Comparison of ENCODE assay signal across 9 cellular contexts in genomic region chr1:92461364-92462097, GRCh38. TPM values are rescaled to one million over a fixed set of nuclear protein-coding genes. Genes with fewer than 3 reads are reported as not detected.
DNase-seq lines count a peak whose midpoint lies in the region; ATAC-seq and TF ChIP-seq lines count a peak whose summit lies in the region.
"Had no signal": no experiment of that assay in that cellular context is flagged by ENCODE, and none has a peak within 500 bp of the region (broad histone marks: within the 10 kb centered on the region; RNA-seq: fewer than 3 reads in every experiment).

No MANE protein-coding gene starts in this region.

- no peak overlapping the region for H3K4me3 Mint-ChIP-seq in endodermal cell
- peak overlapping the region in 1 of 8 donors; percentile 50 for H3K4me3 Mint-ChIP-seq in CD4-positive, alpha-beta memory T cell

- CTCF ChIA-PET in CD4-positive, alpha-beta memory T cell (lab: Charles Lee; ENCODE audit: partially characterized antibody) = interaction anchor here (1.9 kb wide), 1 partner anchor 135 kb away, joined by 9 read pairs; no protein-coding TSS in a partner anchor

- H3K36me3 Mint-ChIP-seq in endodermal cell (ENCODE audit: low read depth) = no peaks in the 10 kb centered on the region
- no peaks in the 10 kb centered on the region for H3K36me3 Mint-ChIP-seq in CD4-positive, alpha-beta memory T cell

- H3K27me3 Mint-ChIP-seq in endodermal cell (ENCODE audit: insufficient read depth) = no peaks in the 10 kb centered on the region
- no peaks in the 10 kb centered on the region for H3K27me3 Mint-ChIP-seq in CD4-positive, alpha-beta memory T cell

- H3K9me3 ChIP-seq in endodermal cell (ENCODE audit: control insufficient read depth, low read length) (no peaks in the 10 kb centered on the region), tibial artery (no peaks in the 10 kb centered on the region)
- no peaks in the 10 kb centered on the region for H3K9me3 ChIP-seq in CD4-positive, alpha-beta memory T cell (ENCODE audit: control insufficient read depth in 1 of 2, low read length in 2 of 2)

- peak; percentile 41 for DNase-seq in LHCN-M2 (ENCODE audit: low read depth)
- DNase-seq in endodermal cell = no peak
- DNase-seq in stimulated activated CD4-positive, alpha-beta T cell treated with anti-CD3 and anti-CD28 coated beads, Interleukin-2, amount 100 ng/mL, for 48 hours = no peak
- DNase-seq in CD4-positive, alpha-beta memory T cell = no peak
- no peak for DNase-seq in tibial artery
- no peak for DNase-seq in foreskin melanocyte
- DNase-seq: activated CD4-positive, alpha-beta T cell treated with anti-CD3 and anti-CD28 coated beads, Interleukin-2, amount 50 U/mL, for 4 hours had no signal

- intact Hi-C loops in CD4-positive, alpha-beta memory T cell (cut with micrococcal nuclease) = loop anchor here (1.0 to 5.0 kb wide), 2 partner anchors 138 to 144 kb away; no protein-coding TSS in a partner anchor
- intact Hi-C loops in tibial artery (cut with DNase I; ENCODE audit: low total_unique reads) = no loop called here

- H3K36me3 ChIP-seq in endodermal cell (ENCODE audit: control insufficient read depth, insufficient read depth, low read length) (no peaks in the 10 kb centered on the region), tibial artery (no peaks in the 10 kb centered on the region)
- no peaks in the 10 kb centered on the region for H3K36me3 ChIP-seq in CD4-positive, alpha-beta memory T cell (ENCODE audit: insufficient read depth, low read length)

- TF ChIP-seq CTCF in endodermal cell (conservative IDR thresholded peaks at IDR 0.05) (peak; percentile 16), tibial artery (IDR thresholded peaks at IDR 0.05) (no peak)

- no peak overlapping the region for H3K27ac Mint-ChIP-seq in endodermal cell
- H3K27ac Mint-ChIP-seq in CD4-positive, alpha-beta memory T cell = no peak overlapping the region

- ATAC-seq in GM18508 (IDR thresholded peaks at IDR 0.05; ENCODE audit: insufficient read depth, unreplicated experiment) (peak; percentile 68), GM21737 (IDR thresholded peaks at IDR 0.05; ENCODE audit: unreplicated experiment) (peak; percentile 63)

- POLR2A ChIA-PET in CD4-positive, alpha-beta memory T cell (lab: Charles Lee; ENCODE audit: partially characterized antibody) = interaction anchor here (2.0 kb wide), 1 partner anchor 24 kb away, joined by 5 read pairs; no protein-coding TSS in a partner anchor

- H3K4me1 ChIP-seq in endodermal cell (ENCODE audit: control insufficient read depth, insufficient read depth, low read length) (no peaks in the 10 kb centered on the region), tibial artery (no peaks in the 10 kb centered on the region)
- H3K4me1 ChIP-seq in CD4-positive, alpha-beta memory T cell (ENCODE audit: insufficient read depth, low read length) = peaks cover 33% of the 10 kb centered on the region

- H3K27me3 ChIP-seq in endodermal cell (ENCODE audit: control insufficient read depth, insufficient read depth, low read length, poor library complexity, severe bottlenecking) (no peaks in the 10 kb centered on the region), tibial artery (no peaks in the 10 kb centered on the region)
- H3K27me3 ChIP-seq in CD4-positive, alpha-beta memory T cell (ENCODE audit: insufficient read depth, low read length) = no peaks in the 10 kb centered on the region

- H3K4me1 Mint-ChIP-seq in endodermal cell = peaks cover 4% of the 10 kb centered on the region
- H3K4me1 Mint-ChIP-seq in CD4-positive, alpha-beta memory T cell = peaks cover 26 to 54% (median 34%) of the 10 kb centered on the region in 4 donors

- no peak overlapping the region for H3K27ac ChIP-seq in endodermal cell (ENCODE audit: low read depth, low read length)
- H3K27ac ChIP-seq in CD4-positive, alpha-beta memory T cell (ENCODE audit: low read depth, low read length) = no peak overlapping the region
- no peak overlapping the region for H3K27ac ChIP-seq in tibial artery

- H3K4me3 ChIP-seq in endodermal cell (ENCODE audit: low read length) (no peak overlapping the region), tibial artery (no peak overlapping the region)
- H3K4me3 ChIP-seq in CD4-positive, alpha-beta memory T cell (ENCODE audit: low read length in 2 of 2) = no peak overlapping the region

- H3K9me3 Mint-ChIP-seq in endodermal cell = no peaks in the 10 kb centered on the region
- no peaks in the 10 kb centered on the region for H3K9me3 Mint-ChIP-seq in CD4-positive, alpha-beta memory T cell

- H3K9ac ChIP-seq in endodermal cell (ENCODE audit: extremely low read depth, low read length, poor library complexity, severe bottlenecking) = no peak overlapping the region

- 86 to 89% methylated on average over 4 to 5 of the region's 5 CpGs for whole genome bisulfite sequencing in endodermal cell (ENCODE audit: insufficient coverage in 1 of 2, insufficient read length in 1 of 2), 2 experiments

RNA-seq across cellular contexts. Expression of gene GFI1, which starts 25.2 kb away (rescaled TPM):
- total RNA-seq in LHCN-M2 (2014; rRNA removed) (0.06 and 0.11 TPM in 2 replicates), endodermal cell (under 1 TPM; 0.20 to 0.24 TPM)
- polyA plus RNA-seq in LHCN-M2 (2012) = 0.02 TPM
- polyA plus RNA-seq in endodermal cell (2013, experiment 1 of 2) = 0.32 TPM
- 0.21 TPM for polyA plus RNA-seq in endodermal cell (2013, experiment 2 of 2)
- 10 to 100 TPM; 30.6 to 33.2 TPM for total RNA-seq in CD4-positive, alpha-beta memory T cell
- polyA plus RNA-seq in CD4-positive, alpha-beta memory T cell = 10 to 100 TPM in 1 of 2 donors, 1 to 10 TPM in 1; 7.8 to 12.1 TPM

Comparison
In these comparisons a context has a peak if more than half of its experiments do, and no peak if none do; other contexts are left out.
1. RNA of gene GFI1, which starts 25.2 kb away (total RNA-seq): 30.6 to 33.2 TPM in CD4-positive, alpha-beta memory T cell; 0.20 to 0.24 TPM in endodermal cell and 0.06 to 0.11 TPM in LHCN-M2; every median in the first group is over 10 times any median in the second.